16 cellular contexts compared by ENCODE assay signal in the genomic region with DNA sequence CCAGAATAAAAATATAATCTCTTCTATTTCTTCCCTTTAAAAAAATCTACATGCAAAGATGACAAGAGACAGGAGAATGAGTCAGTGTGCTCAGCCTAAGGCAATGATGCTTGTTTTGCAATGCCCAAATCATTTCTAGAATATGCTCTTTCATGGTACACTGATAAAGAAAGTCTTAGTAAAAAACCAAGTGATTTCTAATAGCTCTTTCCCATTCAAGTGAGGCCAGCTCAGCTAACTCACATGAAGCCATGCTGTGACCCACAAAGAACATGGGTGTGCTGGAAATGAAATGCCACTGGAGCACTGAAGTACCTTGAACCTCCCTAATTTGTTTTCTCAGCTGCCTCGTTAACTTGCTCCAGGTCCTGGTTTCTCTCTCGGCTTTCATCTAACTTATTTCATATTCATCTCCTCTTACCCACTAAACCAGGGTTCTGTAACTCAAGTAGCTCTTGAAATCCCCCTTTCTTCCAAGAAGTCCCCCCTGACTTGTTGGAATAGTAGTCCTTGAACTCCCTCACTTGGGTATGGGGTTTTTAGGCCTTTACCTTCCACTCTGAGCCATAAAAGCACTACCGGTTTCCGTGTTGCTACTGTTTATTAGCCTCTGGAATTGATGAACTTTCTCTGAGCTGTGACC.
DNase-seq lines count a peak whose midpoint lies in the region; ATAC-seq and TF ChIP-seq lines count a peak whose summit lies in the region.
"Had no signal": no experiment of that assay in that cellular context is flagged by ENCODE, and none has a peak within 500 bp of the region (broad histone marks: within the 10 kb centered on the region; RNA-seq: fewer than 3 reads in every experiment).

No MANE protein-coding gene starts in this region.

- no peak overlapping the region for H3K4me3 ChIP-seq in prostate gland
- H3K4me3 ChIP-seq: cardiac muscle cell, esophagus squamous epithelium, SK-N-MC had no signal

- no peak for TF ChIP-seq CTCF in prostate gland (IDR thresholded peaks at IDR 0.05)

- no peak for TF ChIP-seq POLR2A in prostate gland (IDR thresholded peaks at IDR 0.05)

- peak; percentile 87 for ATAC-seq in stimulated activated naive CD8-positive, alpha-beta T cell treated with anti-CD3 and anti-CD28 coated beads, Interleukin-15, Interleukin-2, amounts not matched to agents 100 U/mL and 50 U/mL, for 24 hours
- ATAC-seq: sciatic nerve had no signal

- H3K36me3 ChIP-seq in prostate gland = no peaks in the 10 kb centered on the region
- H3K36me3 ChIP-seq: cardiac muscle cell had no signal

- DNase-seq in stimulated activated CD4-positive, alpha-beta T cell treated with anti-CD3 and anti-CD28 coated beads, Interleukin-15, amount 100 ng/mL, for 48 hours (ENCODE audit: low read depth in 2 of 2) = peak; percentile 40 to 50
- no peak for DNase-seq in stimulated activated CD4-positive, alpha-beta T cell treated with anti-CD3 and anti-CD28 coated beads, Interleukin-4, amount 100 ng/mL, for 1 hour
- peak; percentile 2 for DNase-seq in NCI-H2107 (lab: John Stamatoyannopoulos, UW)
- peak; percentile 41 for DNase-seq in amniotic epithelial cell (ENCODE audit: low read depth)
- DNase-seq in stimulated activated naive CD8-positive, alpha-beta T cell treated with anti-CD3 and anti-CD28 coated beads, Interleukin-15, Interleukin-2, amounts not matched to agents 100 U/mL and 50 U/mL, for 24 hours = no peak
- DNase-seq in COLO668 (lab: John Stamatoyannopoulos, UW; ENCODE audit: unreplicated experiment) = no peak
- DNase-seq in prostate gland (ENCODE audit: low spot score) = no peak
- no peak for DNase-seq in cerebellum (ENCODE audit: low spot score)
- DNase-seq: esophagus squamous epithelium, immature natural killer cell, Kasumi-1, NCI-H526 treated with DMSO at 0.1 percent for 48 hours had no signal

- no peak overlapping the region for H3K27ac ChIP-seq in prostate gland
- H3K27ac ChIP-seq: C4-2B, cardiac muscle cell, SK-N-MC had no signal

- H3K4me1 ChIP-seq in prostate gland (replicated peaks) = no peaks in the 10 kb centered on the region

- intact Hi-C loops in prostate gland (cut with DNase I) = no loop called here

- H3K9me3 ChIP-seq in prostate gland = no peaks in the 10 kb centered on the region
- H3K9me3 ChIP-seq: esophagus squamous epithelium had no signal

- WGBS in prostate gland = 79% methylated on average over 4 of the region's 4 CpGs

- H3K27me3 ChIP-seq in prostate gland (replicated peaks; ENCODE audit: insufficient read depth) = no peaks in the 10 kb centered on the region
- H3K27me3 ChIP-seq: cardiac muscle cell, esophagus squamous epithelium had no signal

Comparison
In these comparisons a context has a peak if more than half of its experiments do, and no peak if none do; other contexts are left out.
1. DNase-seq: peak in stimulated activated CD4-positive, alpha-beta T cell treated with anti-CD3 and anti-CD28 coated beads, Interleukin-15, amount 100 ng/mL, for 48 hours (2 of 2), NCI-H2107 (single experiment) and amniotic epithelial cell (single experiment); none in stimulated activated CD4-positive, alpha-beta T cell treated with anti-CD3 and anti-CD28 coated beads, Interleukin-4, amount 100 ng/mL, for 1 hour (single experiment), stimulated activated naive CD8-positive, alpha-beta T cell treated with anti-CD3 and anti-CD28 coated beads, Interleukin-15, Interleukin-2, amounts not matched to agents 100 U/mL and 50 U/mL, for 24 hours (single experiment), COLO668 (single experiment), prostate gland (single experiment) and cerebellum (single experiment).